ENCODE assay signal across 13 cellular contexts in genomic region chr7:24936121-24936824, GRCh38. TPM values are rescaled to one million over a fixed set of nuclear protein-coding genes. Genes with fewer than 3 reads are reported as not detected.
DNase-seq lines count a peak whose midpoint lies in the region; ATAC-seq and TF ChIP-seq lines count a peak whose summit lies in the region.
"Had no signal": no experiment of that assay in that cellular context is flagged by ENCODE, and none has a peak within 500 bp of the region (broad histone marks: within the 10 kb centered on the region; RNA-seq: fewer than 3 reads in every experiment).

No MANE protein-coding gene starts in this region.

- H3K9me3 ChIP-seq in osteoblast (ENCODE audit: low read depth, low read length) = no peaks in the 10 kb centered on the region

- H3K4me1 ChIP-seq in osteoblast (ENCODE audit: insufficient read depth, low read length) = peaks cover 8% of the 10 kb centered on the region

- CTCF ChIA-PET in activated CD4-positive, alpha-beta T cell treated with anti-CD3 and anti-CD28 coated beads for 36 hours (lab: Charles Lee) = no interaction called here
- CTCF ChIA-PET in activated CD4-positive, alpha-beta T cell treated with anti-CD3 and anti-CD28 coated beads, Interleukin-2, amount 10 ng/mL, durations not matched to agents 7 days and 5 days (lab: Charles Lee) = interaction anchor here (1.2 kb wide), 1 partner anchor 12 kb away, joined by 3 read pairs; no protein-coding TSS in a partner anchor

- peaks cover 7% of the 10 kb centered on the region for H3K9me3 Mint-ChIP-seq in activated CD4-positive, alpha-beta T cell treated with anti-CD3 and anti-CD28 coated beads for 36 hours (ENCODE audit: low read depth)
- H3K9me3 Mint-ChIP-seq in activated CD4-positive, alpha-beta T cell treated with anti-CD3 and anti-CD28 coated beads, Interleukin-2, amount 10 ng/mL, durations not matched to agents 7 days and 5 days = peaks cover 19% of the 10 kb centered on the region
- H3K9me3 Mint-ChIP-seq in T-helper 2 cell treated with Interferon-gamma antibody and Interleukin-4, amounts not matched to agents 5 μg/mL and 100 μg/mL, for 36 hours = peaks cover 16% of the 10 kb centered on the region

- no peak overlapping the region for H3K4me3 ChIP-seq in osteoblast (ENCODE audit: insufficient read depth, low read length)

- no peaks in the 10 kb centered on the region for H4K20me1 ChIP-seq in osteoblast (ENCODE audit: insufficient read depth, low read length)

- H3K27ac ChIP-seq in osteoblast (ENCODE audit: low read depth, low read length) = peak overlapping the region; percentile 47
- H3K27ac ChIP-seq: 22Rv1 had no signal

- H3K27me3 ChIP-seq in osteoblast (ENCODE audit: insufficient read depth, low read length) = no peaks in the 10 kb centered on the region

- peak; percentile 30 for ATAC-seq in activated CD4-positive, alpha-beta T cell treated with anti-CD3 and anti-CD28 coated beads for 36 hours
- peak; percentile 69 for ATAC-seq in HG02759 (IDR thresholded peaks at IDR 0.05; ENCODE audit: unreplicated experiment)
- ATAC-seq in HG03469 (IDR thresholded peaks at IDR 0.05; ENCODE audit: unreplicated experiment) = no peak
- no peak for ATAC-seq in activated CD4-positive, CD25-positive, alpha-beta regulatory T cell treated with anti-CD3 and anti-CD28 coated beads, Interleukin-2, amount 50 U/mL, for 24 hours

- peaks cover 36% of the 10 kb centered on the region for H3K4me1 Mint-ChIP-seq in activated CD4-positive, alpha-beta T cell treated with anti-CD3 and anti-CD28 coated beads for 36 hours
- H3K4me1 Mint-ChIP-seq in activated CD4-positive, alpha-beta T cell treated with anti-CD3 and anti-CD28 coated beads, Interleukin-2, amount 10 ng/mL, durations not matched to agents 7 days and 5 days = peaks cover 25% of the 10 kb centered on the region
- peaks cover 58% of the 10 kb centered on the region for H3K4me1 Mint-ChIP-seq in T-helper 2 cell treated with Interferon-gamma antibody and Interleukin-4, amounts not matched to agents 5 μg/mL and 100 μg/mL, for 36 hours (ENCODE audit: low read depth)

- no peaks in the 10 kb centered on the region for H3K36me3 ChIP-seq in osteoblast (ENCODE audit: insufficient read depth, low read length)

- TF ChIP-seq CTCF in osteoblast (IDR thresholded peaks at IDR 0.05; ENCODE audit: extremely low read depth, low read depth, low read length) = no peak

- H3K27ac Mint-ChIP-seq in activated CD4-positive, alpha-beta T cell treated with anti-CD3 and anti-CD28 coated beads for 36 hours = peak overlapping the region; percentile 32
- no peak overlapping the region for H3K27ac Mint-ChIP-seq in activated CD4-positive, alpha-beta T cell treated with anti-CD3 and anti-CD28 coated beads, Interleukin-2, amount 10 ng/mL, durations not matched to agents 7 days and 5 days
- H3K27ac Mint-ChIP-seq in T-helper 2 cell treated with Interferon-gamma antibody and Interleukin-4, amounts not matched to agents 5 μg/mL and 100 μg/mL, for 36 hours = no peak overlapping the region

- H3K4me2 ChIP-seq in osteoblast (ENCODE audit: insufficient read depth, low read length) = peak overlapping the region; percentile 51

- H3K79me2 ChIP-seq in osteoblast (ENCODE audit: insufficient read depth, low read length) = peaks cover 96% of the 10 kb centered on the region

- POLR2A ChIA-PET in activated CD4-positive, alpha-beta T cell treated with anti-CD3 and anti-CD28 coated beads for 36 hours (lab: Charles Lee) = no interaction called here
- POLR2A ChIA-PET in activated CD4-positive, alpha-beta T cell treated with anti-CD3 and anti-CD28 coated beads, Interleukin-2, amount 10 ng/mL, durations not matched to agents 7 days and 5 days (lab: Charles Lee) = no interaction called here

- H3K27me3 Mint-ChIP-seq in activated CD4-positive, alpha-beta T cell treated with anti-CD3 and anti-CD28 coated beads for 36 hours = no peaks in the 10 kb centered on the region
- no peaks in the 10 kb centered on the region for H3K27me3 Mint-ChIP-seq in activated CD4-positive, alpha-beta T cell treated with anti-CD3 and anti-CD28 coated beads, Interleukin-2, amount 10 ng/mL, durations not matched to agents 7 days and 5 days
- H3K27me3 Mint-ChIP-seq in T-helper 2 cell treated with Interferon-gamma antibody and Interleukin-4, amounts not matched to agents 5 μg/mL and 100 μg/mL, for 36 hours (ENCODE audit: low read depth) = no peaks in the 10 kb centered on the region

- H3K4me3 Mint-ChIP-seq in activated CD4-positive, alpha-beta T cell treated with anti-CD3 and anti-CD28 coated beads for 36 hours = no peak overlapping the region
- no peak overlapping the region for H3K4me3 Mint-ChIP-seq in activated CD4-positive, alpha-beta T cell treated with anti-CD3 and anti-CD28 coated beads, Interleukin-2, amount 10 ng/mL, durations not matched to agents 7 days and 5 days
- no peak overlapping the region for H3K4me3 Mint-ChIP-seq in T-helper 2 cell treated with Interferon-gamma antibody and Interleukin-4, amounts not matched to agents 5 μg/mL and 100 μg/mL, for 36 hours

- DNase-seq in activated CD4-positive, alpha-beta T cell treated with anti-CD3 and anti-CD28 coated beads for 36 hours = no peak
- DNase-seq in activated CD4-positive, alpha-beta T cell treated with anti-CD3 and anti-CD28 coated beads, Interleukin-2, amount 10 ng/mL, durations not matched to agents 7 days and 5 days = no peak
- DNase-seq in RPMI8226 = peak; percentile 65
- no peak for DNase-seq in osteoblast (ENCODE audit: insufficient read length, low spot score, missing footprints)
- DNase-seq in T-helper 2 cell treated with Interferon-gamma antibody and Interleukin-4, amounts not matched to agents 5 μg/mL and 100 μg/mL, for 36 hours (ENCODE audit: low spot score) = no peak
- DNase-seq: activated T-cell treated with anti-CD3 and anti-CD28 coated beads, Interleukin-2, amount 50 U/mL, for 48 hours; glutamatergic neuron; NK-92 treated with Interleukin-12 subunit alpha and Interleukin-12 subunit beta, amount 100 ng/mL, for 24 hours; substantia nigra had no signal

- no peak overlapping the region for H2AFZ ChIP-seq in osteoblast (ENCODE audit: low read length)

- intact Hi-C loops in activated CD4-positive, alpha-beta T cell treated with anti-CD3 and anti-CD28 coated beads for 36 hours (cut with DNase I, micrococcal nuclease) = no loop called here

- peaks cover 19% of the 10 kb centered on the region for H3K36me3 Mint-ChIP-seq in activated CD4-positive, alpha-beta T cell treated with anti-CD3 and anti-CD28 coated beads for 36 hours (ENCODE audit: low read depth)
- H3K36me3 Mint-ChIP-seq in activated CD4-positive, alpha-beta T cell treated with anti-CD3 and anti-CD28 coated beads, Interleukin-2, amount 10 ng/mL, durations not matched to agents 7 days and 5 days (ENCODE audit: low read depth) = peaks cover 48% of the 10 kb centered on the region
- H3K36me3 Mint-ChIP-seq in T-helper 2 cell treated with Interferon-gamma antibody and Interleukin-4, amounts not matched to agents 5 μg/mL and 100 μg/mL, for 36 hours (ENCODE audit: low read depth) = peaks cover 44% of the 10 kb centered on the region

RNA-seq across cellular contexts. Expression of gene OSBPL3, which starts 43.7 kb away (rescaled TPM):
- 10 to 100 TPM; 34.7 to 38.2 TPM for total RNA-seq in activated CD4-positive, alpha-beta T cell treated with anti-CD3 and anti-CD28 coated beads for 36 hours
- total RNA-seq in activated CD4-positive, alpha-beta T cell treated with anti-CD3 and anti-CD28 coated beads, Interleukin-2, amount 10 ng/mL, durations not matched to agents 7 days and 5 days = 10 to 100 TPM; 77.5 to 77.9 TPM
- 30.8 and 37.7 TPM in 2 replicates for total RNA-seq in osteoblast

Comparison
In these comparisons a context has a peak if more than half of its experiments do, and no peak if none do; other contexts are left out.
1. ATAC-seq: peak in activated CD4-positive, alpha-beta T cell treated with anti-CD3 and anti-CD28 coated beads for 36 hours (single experiment) and HG02759 (single experiment); none in HG03469 (single experiment) and activated CD4-positive, CD25-positive, alpha-beta regulatory T cell treated with anti-CD3 and anti-CD28 coated beads, Interleukin-2, amount 50 U/mL, for 24 hours (0 of 2).